In the genomic region with DNA sequence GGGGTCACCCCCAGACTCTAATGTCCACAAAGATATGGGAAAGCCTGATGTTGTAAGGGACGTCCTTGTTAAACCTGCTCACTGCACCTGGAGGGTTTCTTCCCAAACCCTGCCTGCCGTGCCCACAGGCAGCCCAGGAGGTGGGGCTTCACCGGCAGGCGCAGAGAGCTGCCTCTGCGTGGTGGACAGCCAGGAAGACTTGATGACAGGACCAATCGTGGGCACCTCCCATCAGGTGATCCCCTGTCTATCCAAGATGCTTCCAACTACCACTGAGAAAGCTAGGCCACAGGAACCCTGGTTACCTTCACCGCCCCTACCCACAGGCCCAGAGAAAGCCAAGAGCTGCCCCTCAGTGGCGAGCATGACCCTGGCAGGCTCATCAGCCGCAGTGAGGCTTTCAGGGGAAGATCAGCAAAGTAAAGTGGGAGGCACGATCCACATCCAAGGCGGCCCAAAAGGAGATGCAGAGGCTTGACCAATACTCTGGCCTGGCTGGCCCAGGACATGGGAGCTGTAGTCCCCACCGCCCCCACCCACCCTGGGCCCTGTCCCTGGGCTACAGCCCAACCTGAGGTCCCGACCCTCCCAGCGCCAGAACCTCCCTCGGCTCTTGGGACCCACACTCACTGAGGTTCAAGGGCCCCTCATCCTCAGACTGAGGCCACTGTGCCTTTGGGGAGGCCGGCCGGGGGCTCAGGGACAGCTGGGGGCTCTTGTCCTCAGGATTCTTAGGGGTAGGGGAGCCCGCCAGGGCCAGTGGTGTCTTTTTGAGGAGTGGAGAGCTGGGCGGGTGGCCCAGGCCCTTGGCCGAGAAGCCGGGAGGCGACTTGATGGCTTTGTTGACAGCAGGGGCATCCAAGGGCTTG, we compare ENCODE assay signal across 19 cellular contexts. TPM values are rescaled to one million over a fixed set of nuclear protein-coding genes. Genes with fewer than 3 reads are reported as not detected.
DNase-seq lines count a peak whose midpoint lies in the region; ATAC-seq and TF ChIP-seq lines count a peak whose summit lies in the region.
"Had no signal": no experiment of that assay in that cellular context is flagged by ENCODE, and none has a peak within 500 bp of the region (broad histone marks: within the 10 kb centered on the region; RNA-seq: fewer than 3 reads in every experiment).

No MANE protein-coding gene starts in this region.

- no peak overlapping the region for H3K4me3 Mint-ChIP-seq in activated CD4-positive, alpha-beta T cell treated with anti-CD3 and anti-CD28 coated beads, Interleukin-2, amount 10 ng/mL, durations not matched to agents 24 days and 14 days
- H3K4me3 Mint-ChIP-seq in activated T-helper 1 cell treated with anti-CD3 and anti-CD28 coated beads, Interleukin-12 subunit alpha, Interleukin-12 subunit beta, Interleukin-2, Interleukin-4 antibody, amounts not matched to agents 30 ng/mL and 10 ng/mL and 1 ng/mL, durations not matched to agents 14 hours and 24 hours and 36 hours, result peak overlapping the region; percentile 26
- peak overlapping the region; percentile 71 for H3K4me3 Mint-ChIP-seq in neural crest cell

- peaks cover 41% of the 10 kb centered on the region for H3K36me3 Mint-ChIP-seq in activated CD4-positive, alpha-beta T cell treated with anti-CD3 and anti-CD28 coated beads, Interleukin-2, amount 10 ng/mL, durations not matched to agents 24 days and 14 days (ENCODE audit: low read depth)
- H3K36me3 Mint-ChIP-seq in activated T-helper 1 cell treated with anti-CD3 and anti-CD28 coated beads, Interleukin-12 subunit alpha, Interleukin-12 subunit beta, Interleukin-2, Interleukin-4 antibody, amounts not matched to agents 30 ng/mL and 10 ng/mL and 1 ng/mL, durations not matched to agents 14 hours and 24 hours and 36 hours (ENCODE audit: low read depth), result peaks cover 32% of the 10 kb centered on the region
- peaks cover 15% of the 10 kb centered on the region for H3K36me3 Mint-ChIP-seq in neural crest cell (ENCODE audit: low read depth)

- DNase-seq in activated CD4-positive, alpha-beta T cell treated with anti-CD3 and anti-CD28 coated beads, Interleukin-2, amount 10 ng/mL, durations not matched to agents 24 days and 14 days, result no peak
- DNase-seq in activated CD4-positive, alpha-beta T cell treated with anti-CD3 and anti-CD28 coated beads for 1 hour, result no peak
- peak; percentile 17 for DNase-seq in 8988T
- DNase-seq in activated T-helper 1 cell treated with anti-CD3 and anti-CD28 coated beads, Interleukin-12 subunit alpha, Interleukin-12 subunit beta, Interleukin-2, Interleukin-4 antibody, amounts not matched to agents 30 ng/mL and 10 ng/mL and 1 ng/mL, durations not matched to agents 14 hours and 24 hours and 36 hours (ENCODE audit: low spot score), result no peak
- no peak for DNase-seq in neural crest cell (ENCODE audit: low read depth, low spot score)
- no peak for DNase-seq in NCI-H345 (lab: John Stamatoyannopoulos, UW)
- no peak for DNase-seq in stimulated activated CD4-positive, alpha-beta T cell treated with anti-CD3 and anti-CD28 coated beads, Interleukin-15, amount 100 ng/mL, for 24 hours
- DNase-seq: DMS53, H7, KG1, NCI-H1092, NCI-H1436 treated with DMSO at 0.1 percent for 48 hours, NCI-H1930, NCI-H510A, NCI-H748 treated with DMSO at 0.1 percent for 48 hours had no signal

- ATAC-seq in GM18511 (IDR thresholded peaks at IDR 0.05; ENCODE audit: unreplicated experiment), result no peak
- ATAC-seq: HepG2 had no signal

- H3K27ac Mint-ChIP-seq in activated CD4-positive, alpha-beta T cell treated with anti-CD3 and anti-CD28 coated beads, Interleukin-2, amount 10 ng/mL, durations not matched to agents 24 days and 14 days, result peak overlapping the region; percentile 11
- no peak overlapping the region for H3K27ac Mint-ChIP-seq in activated T-helper 1 cell treated with anti-CD3 and anti-CD28 coated beads, Interleukin-12 subunit alpha, Interleukin-12 subunit beta, Interleukin-2, Interleukin-4 antibody, amounts not matched to agents 30 ng/mL and 10 ng/mL and 1 ng/mL, durations not matched to agents 14 hours and 24 hours and 36 hours
- H3K27ac Mint-ChIP-seq in neural crest cell (ENCODE audit: unreplicated experiment), result no peak overlapping the region

- intact Hi-C loops in activated CD4-positive, alpha-beta T cell treated with anti-CD3 and anti-CD28 coated beads, Interleukin-2, amount 10 ng/mL, durations not matched to agents 24 days and 14 days (cut with micrococcal nuclease), result no loop called here
- intact Hi-C loops in activated T-helper 1 cell treated with anti-CD3 and anti-CD28 coated beads, Interleukin-12 subunit alpha, Interleukin-12 subunit beta, Interleukin-2, Interleukin-4 antibody, amounts not matched to agents 30 ng/mL and 10 ng/mL and 1 ng/mL, durations not matched to agents 14 hours and 24 hours and 36 hours (cut with micrococcal nuclease), result no loop called here

- no peaks in the 10 kb centered on the region for H3K9me3 Mint-ChIP-seq in activated CD4-positive, alpha-beta T cell treated with anti-CD3 and anti-CD28 coated beads, Interleukin-2, amount 10 ng/mL, durations not matched to agents 24 days and 14 days
- H3K9me3 Mint-ChIP-seq in activated T-helper 1 cell treated with anti-CD3 and anti-CD28 coated beads, Interleukin-12 subunit alpha, Interleukin-12 subunit beta, Interleukin-2, Interleukin-4 antibody, amounts not matched to agents 30 ng/mL and 10 ng/mL and 1 ng/mL, durations not matched to agents 14 hours and 24 hours and 36 hours, result no peaks in the 10 kb centered on the region
- no peaks in the 10 kb centered on the region for H3K9me3 Mint-ChIP-seq in neural crest cell

- H3K27me3 Mint-ChIP-seq in activated CD4-positive, alpha-beta T cell treated with anti-CD3 and anti-CD28 coated beads, Interleukin-2, amount 10 ng/mL, durations not matched to agents 24 days and 14 days, result peaks cover 2% of the 10 kb centered on the region
- no peaks in the 10 kb centered on the region for H3K27me3 Mint-ChIP-seq in activated T-helper 1 cell treated with anti-CD3 and anti-CD28 coated beads, Interleukin-12 subunit alpha, Interleukin-12 subunit beta, Interleukin-2, Interleukin-4 antibody, amounts not matched to agents 30 ng/mL and 10 ng/mL and 1 ng/mL, durations not matched to agents 14 hours and 24 hours and 36 hours (ENCODE audit: insufficient read depth)
- H3K27me3 Mint-ChIP-seq in neural crest cell (ENCODE audit: low read depth), result no peaks in the 10 kb centered on the region

- peaks cover 30% of the 10 kb centered on the region for H3K4me1 Mint-ChIP-seq in activated CD4-positive, alpha-beta T cell treated with anti-CD3 and anti-CD28 coated beads, Interleukin-2, amount 10 ng/mL, durations not matched to agents 24 days and 14 days
- peaks cover 34% of the 10 kb centered on the region for H3K4me1 Mint-ChIP-seq in activated T-helper 1 cell treated with anti-CD3 and anti-CD28 coated beads, Interleukin-12 subunit alpha, Interleukin-12 subunit beta, Interleukin-2, Interleukin-4 antibody, amounts not matched to agents 30 ng/mL and 10 ng/mL and 1 ng/mL, durations not matched to agents 14 hours and 24 hours and 36 hours (ENCODE audit: low read depth)
- H3K4me1 Mint-ChIP-seq in neural crest cell, result peaks cover 23% of the 10 kb centered on the region

- TF ChIP-seq CTCF in neural crest cell (conservative IDR thresholded peaks at IDR 0.05), result no peak

RNA-seq across cellular contexts. Expression of gene AKAP8L, which starts 10.4 kb away (rescaled TPM):
- total RNA-seq in activated CD4-positive, alpha-beta T cell treated with anti-CD3 and anti-CD28 coated beads, Interleukin-2, amount 10 ng/mL, durations not matched to agents 24 days and 14 days, result 76.8 and 80.1 TPM in 2 replicates
- total RNA-seq in activated T-helper 1 cell treated with anti-CD3 and anti-CD28 coated beads, Interleukin-12 subunit alpha, Interleukin-12 subunit beta, Interleukin-2, Interleukin-4 antibody, amounts not matched to agents 30 ng/mL and 10 ng/mL and 1 ng/mL, durations not matched to agents 14 hours and 24 hours and 36 hours, result 73.8 and 77.9 TPM in 2 replicates
- total RNA-seq in neural crest cell, result 154 and 163 TPM in 2 replicates

RNA-seq across cellular contexts. Expression of gene WIZ, which starts 20.6 kb away (rescaled TPM):
- total RNA-seq in activated CD4-positive, alpha-beta T cell treated with anti-CD3 and anti-CD28 coated beads, Interleukin-2, amount 10 ng/mL, durations not matched to agents 24 days and 14 days, result 36.3 and 36.5 TPM in 2 replicates
- 37.6 and 38.7 TPM in 2 replicates for total RNA-seq in activated T-helper 1 cell treated with anti-CD3 and anti-CD28 coated beads, Interleukin-12 subunit alpha, Interleukin-12 subunit beta, Interleukin-2, Interleukin-4 antibody, amounts not matched to agents 30 ng/mL and 10 ng/mL and 1 ng/mL, durations not matched to agents 14 hours and 24 hours and 36 hours
- total RNA-seq in neural crest cell, result 77.1 and 80.2 TPM in 2 replicates

RNA-seq across cellular contexts. Expression of gene RASAL3, which starts 35.2 kb away (rescaled TPM):
- 110 and 114 TPM in 2 replicates for total RNA-seq in activated CD4-positive, alpha-beta T cell treated with anti-CD3 and anti-CD28 coated beads, Interleukin-2, amount 10 ng/mL, durations not matched to agents 24 days and 14 days
- 130 and 132 TPM in 2 replicates for total RNA-seq in activated T-helper 1 cell treated with anti-CD3 and anti-CD28 coated beads, Interleukin-12 subunit alpha, Interleukin-12 subunit beta, Interleukin-2, Interleukin-4 antibody, amounts not matched to agents 30 ng/mL and 10 ng/mL and 1 ng/mL, durations not matched to agents 14 hours and 24 hours and 36 hours
- total RNA-seq in neural crest cell, result not detected in 2 replicates
- total RNA-seq: H7, HepG2, HT-29, SJSA1 had no signal

RNA-seq across cellular contexts. Expression of gene AKAP8, which starts 49.6 kb away (rescaled TPM):
- total RNA-seq in activated CD4-positive, alpha-beta T cell treated with anti-CD3 and anti-CD28 coated beads, Interleukin-2, amount 10 ng/mL, durations not matched to agents 24 days and 14 days, result 55.4 and 56.2 TPM in 2 replicates
- total RNA-seq in activated T-helper 1 cell treated with anti-CD3 and anti-CD28 coated beads, Interleukin-12 subunit alpha, Interleukin-12 subunit beta, Interleukin-2, Interleukin-4 antibody, amounts not matched to agents 30 ng/mL and 10 ng/mL and 1 ng/mL, durations not matched to agents 14 hours and 24 hours and 36 hours, result 52.7 and 57.5 TPM in 2 replicates
- 41.3 and 43.1 TPM in 2 replicates for total RNA-seq in neural crest cell

RNA-seq across cellular contexts. Expression of gene PGLYRP2, which starts 50.1 kb away (rescaled TPM):
- not detected in 2 replicates for total RNA-seq in activated CD4-positive, alpha-beta T cell treated with anti-CD3 and anti-CD28 coated beads, Interleukin-2, amount 10 ng/mL, durations not matched to agents 24 days and 14 days
- 0.07 TPM in 1 of 2 replicates, not detected in the other for total RNA-seq in activated T-helper 1 cell treated with anti-CD3 and anti-CD28 coated beads, Interleukin-12 subunit alpha, Interleukin-12 subunit beta, Interleukin-2, Interleukin-4 antibody, amounts not matched to agents 30 ng/mL and 10 ng/mL and 1 ng/mL, durations not matched to agents 14 hours and 24 hours and 36 hours
- not detected in 2 replicates for total RNA-seq in neural crest cell
- total RNA-seq: H7, HT-29, SJSA1 had no signal

Comparison
In these comparisons a context has a peak if more than half of its experiments do, and no peak if none do; other contexts are left out.
1. RNA of gene RASAL3, which starts 35.2 kb away (total RNA-seq): 130 to 132 TPM in activated T-helper 1 cell treated with anti-CD3 and anti-CD28 coated beads, Interleukin-12 subunit alpha, Interleukin-12 subunit beta, Interleukin-2, Interleukin-4 antibody, amounts not matched to agents 30 ng/mL and 10 ng/mL and 1 ng/mL, durations not matched to agents 14 hours and 24 hours and 36 hours and 110 to 114 TPM in activated CD4-positive, alpha-beta T cell treated with anti-CD3 and anti-CD28 coated beads, Interleukin-2, amount 10 ng/mL, durations not matched to agents 24 days and 14 days; not detected in neural crest cell; every median in the first group is over 100 times any median in the second.